1 cellular context compared by ENCODE assay signal in the genomic region with DNA sequence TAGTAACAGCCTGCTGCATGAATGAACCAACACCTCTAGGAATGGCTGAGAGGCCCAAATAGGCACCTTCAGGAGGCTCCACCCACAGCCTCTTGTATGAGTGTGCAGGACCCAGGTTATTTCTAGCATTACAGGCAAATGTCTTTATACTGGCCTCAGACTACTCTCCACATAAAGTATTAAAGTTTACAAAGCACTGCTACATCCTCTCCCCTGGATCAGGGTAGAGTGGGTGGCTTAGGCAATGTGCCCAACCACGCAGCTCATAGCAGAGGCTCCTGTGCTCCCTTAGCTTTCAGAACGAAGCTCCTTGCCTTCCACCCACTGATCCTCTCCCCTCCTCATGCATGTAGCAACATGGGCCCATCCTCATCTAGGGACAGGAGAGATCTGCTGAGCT.
TF ChIP-seq lines count a peak whose summit lies in the region.

No MANE protein-coding gene starts in this region.

TF ChIP-seq in IMR-90, 13 proteins besides CTCF, POLR2A, EP300 and RAD21:
- TF ChIP-seq FOS (IDR thresholded peaks at IDR 0.05; ENCODE audit: low read depth, low read length) (no peak), MAFK (IDR thresholded peaks at IDR 0.05; ENCODE audit: low read depth, low read length) (no peak), RFX5 (IDR thresholded peaks at IDR 0.05; ENCODE audit: low read depth, low read length) (no peak), RCOR1 (IDR thresholded peaks at IDR 0.05; ENCODE audit: insufficient replicate concordance, low read length) (no peak)
